8 cellular contexts compared by ENCODE assay signal in genomic region chr11:12287009-12287373, GRCh38.
DNase-seq lines count a peak whose midpoint lies in the region; ATAC-seq and TF ChIP-seq lines count a peak whose summit lies in the region.

No MANE protein-coding gene starts in this region.

- H2AFZ ChIP-seq in neuronal stem cell (ENCODE audit: low read length), result no peak overlapping the region

- POLR2A ChIA-PET in HEK293 (lab: Yijun Ruan, JAX), result interaction anchor here (0.7 kb wide), 1 partner anchor 200 kb away, joined by 3 read pairs; no protein-coding TSS in a partner anchor
- POLR2A ChIA-PET in naive thymus-derived CD4-positive, alpha-beta T cell (lab: Charles Lee), result interaction anchor here (0.6 kb wide), 1 partner anchor 19 kb away, joined by 4 read pairs; no protein-coding TSS in a partner anchor

- H3K4me1 ChIP-seq in HEK293 (ENCODE audit: control insufficient read depth, insufficient read depth, low read length), result no peaks in the 10 kb centered on the region
- no peaks in the 10 kb centered on the region for H3K4me1 ChIP-seq in body of pancreas
- H3K4me1 ChIP-seq in suprapubic skin, result peaks cover 19% of the 10 kb centered on the region
- peaks cover 5 to 6% of the 10 kb centered on the region in 2 donors for H3K4me1 ChIP-seq in naive thymus-derived CD4-positive, alpha-beta T cell (ENCODE audit: control insufficient read depth in 2 of 2, insufficient read depth in 2 of 2, low read length in 2 of 2)
- H3K4me1 ChIP-seq in neuronal stem cell (ENCODE audit: control insufficient read depth in 2 of 2, insufficient read depth in 1 of 2, low read depth in 1 of 2, low read length in 2 of 2), result peaks cover 0 to 12% of the 10 kb centered on the region in 2 donors

- ATAC-seq in body of pancreas, result peak; percentile 33
- ATAC-seq in naive thymus-derived CD4-positive, alpha-beta T cell, result no peak

- H3K36me3 ChIP-seq in HEK293 (ENCODE audit: control insufficient read depth in 2 of 2, insufficient read depth in 1 of 2, low read length in 2 of 2), result no peaks in the 10 kb centered on the region
- no peaks in the 10 kb centered on the region for H3K36me3 ChIP-seq in body of pancreas (replicated peaks in 1 of 2; ENCODE audit: insufficient read depth in 1 of 2, low read depth in 2 of 2)
- H3K36me3 ChIP-seq in suprapubic skin, result peaks cover 3% of the 10 kb centered on the region
- no peaks in the 10 kb centered on the region for H3K36me3 ChIP-seq in naive thymus-derived CD4-positive, alpha-beta T cell (ENCODE audit: control insufficient read depth in 2 of 3, insufficient read depth in 3 of 3, low read length in 3 of 3)
- H3K36me3 ChIP-seq in neuronal stem cell (replicated peaks in 1 of 2; ENCODE audit: control insufficient read depth in 2 of 2, insufficient read depth in 2 of 2, low read length in 2 of 2), result no peaks in the 10 kb centered on the region

- no peak overlapping the region for H3K23ac ChIP-seq in neuronal stem cell (ENCODE audit: low read depth, low read length, poor library complexity)

- intact Hi-C loops in body of pancreas (cut with DNase I), result no loop called here
- intact Hi-C loops in naive thymus-derived CD4-positive, alpha-beta T cell (cut with micrococcal nuclease), result no loop called here
- intact Hi-C loops in posterior cingulate gyrus (cut with DNase I), result no loop called here

- no peaks in the 10 kb centered on the region for H3K9me3 Mint-ChIP-seq in naive thymus-derived CD4-positive, alpha-beta T cell

- H2AK5ac ChIP-seq in neuronal stem cell (ENCODE audit: low read depth, low read length), result no peak overlapping the region

- H3K4ac ChIP-seq in neuronal stem cell (ENCODE audit: low read length), result no peak overlapping the region

- TF ChIP-seq EP300 in suprapubic skin (IDR thresholded peaks at IDR 0.05), result no peak

- H3K18ac ChIP-seq in neuronal stem cell (ENCODE audit: low read length), result no peak overlapping the region

- no peak overlapping the region for H4K91ac ChIP-seq in neuronal stem cell (ENCODE audit: low read depth, low read length, poor library complexity)

- H3K14ac ChIP-seq in neuronal stem cell (ENCODE audit: low read length), result no peak overlapping the region

- no peak for TF ChIP-seq CTCF in HEK293 (tag by site-specific recombination; IDR thresholded peaks at IDR 0.05)
- no peak for TF ChIP-seq CTCF in body of pancreas (IDR thresholded peaks at IDR 0.05)
- no peak for TF ChIP-seq CTCF in suprapubic skin (IDR thresholded peaks at IDR 0.05)

- H3K9ac ChIP-seq in neuronal stem cell (ENCODE audit: low read depth, low read length, poor library complexity), result no peak overlapping the region

- H3K27me3 Mint-ChIP-seq in naive thymus-derived CD4-positive, alpha-beta T cell, result no peaks in the 10 kb centered on the region

- H3K9me3 ChIP-seq in HEK293 (ENCODE audit: control insufficient read depth, insufficient read depth, low read depth, low read length) (no peaks in the 10 kb centered on the region), body of pancreas (no peaks in the 10 kb centered on the region), suprapubic skin (no peaks in the 10 kb centered on the region), neuronal stem cell (replicated peaks in 1 of 2; ENCODE audit: control insufficient read depth in 2 of 2, insufficient read depth in 1 of 2, low read depth in 1 of 2, low read length in 2 of 2) (no peaks in the 10 kb centered on the region)
- H3K9me3 ChIP-seq in naive thymus-derived CD4-positive, alpha-beta T cell (ENCODE audit: control insufficient read depth in 2 of 3, low read length in 3 of 3), result no peaks in the 10 kb centered on the region

- peaks cover 5 to 16% (median 14%) of the 10 kb centered on the region in 7 donors for H3K4me1 Mint-ChIP-seq in naive thymus-derived CD4-positive, alpha-beta T cell

- no peak overlapping the region for H2BK120ac ChIP-seq in neuronal stem cell (ENCODE audit: low read depth, low read length)

- H3K27me3 ChIP-seq in body of pancreas, result no peaks in the 10 kb centered on the region
- no peaks in the 10 kb centered on the region for H3K27me3 ChIP-seq in suprapubic skin
- no peaks in the 10 kb centered on the region for H3K27me3 ChIP-seq in naive thymus-derived CD4-positive, alpha-beta T cell (ENCODE audit: control insufficient read depth in 2 of 2, insufficient read depth in 2 of 2, low read length in 2 of 2)
- H3K27me3 ChIP-seq in neuronal stem cell (ENCODE audit: control insufficient read depth in 3 of 3, insufficient read depth in 3 of 3, low read depth in 1 of 3, low read length in 3 of 3), result peaks cover 0 to 7% (median 0%) of the 10 kb centered on the region in 3 experiments

- H2BK15ac ChIP-seq in neuronal stem cell (ENCODE audit: low read length), result no peak overlapping the region

- no peaks in the 10 kb centered on the region for H3K36me3 Mint-ChIP-seq in naive thymus-derived CD4-positive, alpha-beta T cell

- no peak overlapping the region for H2BK5ac ChIP-seq in neuronal stem cell (ENCODE audit: low read length)

- no peak overlapping the region for H3K4me2 ChIP-seq in neuronal stem cell (ENCODE audit: insufficient read depth, low read length, poor library complexity, severe bottlenecking)

- H3K27ac ChIP-seq in HEK293 (ENCODE audit: extremely low read depth, low read depth, low read length), result no peak overlapping the region
- peak overlapping the region in 1 of 4 donors; percentile 24 for H3K27ac ChIP-seq in body of pancreas
- peak overlapping the region; percentile 52 for H3K27ac ChIP-seq in suprapubic skin
- H3K27ac ChIP-seq in naive thymus-derived CD4-positive, alpha-beta T cell (ENCODE audit: low read depth, low read length), result no peak overlapping the region
- H3K27ac ChIP-seq in neuronal stem cell (replicated peaks; ENCODE audit: low read length), result no peak overlapping the region

- DNase-seq in body of pancreas (no peak), iris pigment epithelial cell (ENCODE audit: low read depth) (peak; percentile 97), suprapubic skin (ENCODE audit: low spot score in 2 of 2) (peak; percentile 49 to 51), posterior cingulate gyrus (no peak), neuronal stem cell (ENCODE audit: low spot score) (no peak)
- no peak for DNase-seq in activated CD4-positive, alpha-beta T cell treated with anti-CD3 and anti-CD28 coated beads for 1 hour
- no peak for DNase-seq in naive thymus-derived CD4-positive, alpha-beta T cell

- TF ChIP-seq POLR2A in body of pancreas (IDR thresholded peaks at IDR 0.05) (no peak), suprapubic skin (IDR thresholded peaks at IDR 0.05) (no peak)

- no peak overlapping the region for H3K4me3 Mint-ChIP-seq in naive thymus-derived CD4-positive, alpha-beta T cell

- H2BK12ac ChIP-seq in neuronal stem cell (ENCODE audit: low read length), result no peak overlapping the region

- no peak overlapping the region for H3K27ac Mint-ChIP-seq in naive thymus-derived CD4-positive, alpha-beta T cell

- H3K4me3 ChIP-seq in HEK293 (ENCODE audit: low read depth, low read length) (no peak overlapping the region), body of pancreas (no peak overlapping the region), suprapubic skin (no peak overlapping the region), neuronal stem cell (ENCODE audit: low read length in 2 of 2) (no peak overlapping the region)
- no peak overlapping the region for H3K4me3 ChIP-seq in naive thymus-derived CD4-positive, alpha-beta T cell (ENCODE audit: low read length)

- H4K8ac ChIP-seq in neuronal stem cell (ENCODE audit: low read depth, low read length), result no peak overlapping the region

- 22 to 57% methylated on average over 2 of the region's 2 CpGs for WGBS in body of pancreas, 2 donors
- 13% methylated on average over 2 of the region's 2 CpGs for WGBS in suprapubic skin
- WGBS in neuronal stem cell (ENCODE audit: extremely low coverage in 2 of 2, insufficient read length in 2 of 2, insufficient replicate concordance in 1 of 2), 2 donors, result no CpG with 5 or more reads among the region's 2 CpGs

- no peaks in the 10 kb centered on the region for H3K79me1 ChIP-seq in neuronal stem cell (ENCODE audit: low read depth, low read length)

- CTCF ChIA-PET in HEK293 (lab: Yijun Ruan, JAX), result interaction anchor here (0.7 to 14.2 kb wide), 14 partner anchors 17 to 1048 kb away, joined by 3 to 374 read pairs (median 3); no protein-coding TSS in a partner anchor
- CTCF ChIA-PET in naive thymus-derived CD4-positive, alpha-beta T cell (lab: Charles Lee), result interaction anchor here (0.9 to 15.1 kb wide), 4 partner anchors 238 to 605 kb away, joined by 3 to 259 read pairs (median 4); no protein-coding TSS in a partner anchor

TF ChIP-seq in HEK293, 187 proteins besides CTCF, POLR2A, EP300 and RAD21 (continues in another document):
- TF ChIP-seq GLIS1 (tag by site-specific recombination; IDR thresholded peaks at IDR 0.05), result peak; percentile 43; the same call in 1 of the 2 replicates
- TF ChIP-seq, protein P1, sequence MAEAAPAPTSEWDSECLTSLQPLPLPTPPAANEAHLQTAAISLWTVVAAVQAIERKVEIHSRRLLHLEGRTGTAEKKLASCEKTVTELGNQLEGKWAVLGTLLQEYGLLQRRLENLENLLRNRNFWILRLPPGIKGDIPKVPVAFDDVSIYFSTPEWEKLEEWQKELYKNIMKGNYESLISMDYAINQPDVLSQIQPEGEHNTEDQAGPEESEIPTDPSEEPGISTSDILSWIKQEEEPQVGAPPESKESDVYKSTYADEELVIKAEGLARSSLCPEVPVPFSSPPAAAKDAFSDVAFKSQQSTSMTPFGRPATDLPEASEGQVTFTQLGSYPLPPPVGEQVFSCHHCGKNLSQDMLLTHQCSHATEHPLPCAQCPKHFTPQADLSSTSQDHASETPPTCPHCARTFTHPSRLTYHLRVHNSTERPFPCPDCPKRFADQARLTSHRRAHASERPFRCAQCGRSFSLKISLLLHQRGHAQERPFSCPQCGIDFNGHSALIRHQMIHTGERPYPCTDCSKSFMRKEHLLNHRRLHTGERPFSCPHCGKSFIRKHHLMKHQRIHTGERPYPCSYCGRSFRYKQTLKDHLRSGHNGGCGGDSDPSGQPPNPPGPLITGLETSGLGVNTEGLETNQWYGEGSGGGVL (tag by site-specific recombination; IDR thresholded peaks at IDR 0.05), result no peak

Comparison
In these comparisons a context has a peak if more than half of its experiments do, and no peak if none do; other contexts are left out.
1. DNase-seq: peak in iris pigment epithelial cell (single experiment) and suprapubic skin (2 of 2); none in body of pancreas (0 of 4), activated CD4-positive, alpha-beta T cell treated with anti-CD3 and anti-CD28 coated beads for 1 hour (single experiment), naive thymus-derived CD4-positive, alpha-beta T cell (0 of 9), posterior cingulate gyrus (0 of 10) and neuronal stem cell (single experiment).